ENCODE assay signal across 1 cellular context in the genomic region with DNA sequence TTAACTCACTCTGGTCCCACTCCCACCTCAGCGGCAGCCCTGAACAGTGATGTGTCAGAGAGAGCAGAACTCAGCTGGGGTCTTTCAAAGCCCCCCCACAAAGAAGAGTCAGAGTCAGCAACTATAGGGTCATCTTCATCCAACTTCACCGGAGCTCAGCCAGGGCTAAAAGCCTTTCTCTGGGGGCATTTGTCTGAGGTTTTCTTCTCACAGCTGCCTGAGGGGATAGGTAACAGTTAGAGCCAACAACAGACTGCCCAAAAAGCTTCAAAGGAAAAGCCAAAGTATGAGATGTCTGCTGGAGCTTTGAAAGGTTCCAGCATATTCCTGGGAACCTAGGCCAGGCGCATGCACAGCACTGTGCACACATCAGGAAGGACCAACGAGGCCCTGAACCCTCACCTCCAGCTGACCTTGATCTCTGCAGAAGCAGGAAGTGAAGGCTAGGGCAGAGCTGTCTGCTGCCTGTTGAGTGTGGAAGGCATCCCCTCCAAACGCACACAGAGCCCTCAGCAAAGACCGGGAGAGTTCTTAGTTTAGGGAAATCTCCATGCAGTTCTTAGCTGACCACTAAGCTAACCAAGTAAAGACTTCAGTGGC.
TF ChIP-seq lines count a peak whose summit lies in the region.

No MANE protein-coding gene starts in this region.

TF ChIP-seq in K562, 482 proteins besides CTCF, POLR2A, EP300 and RAD21 (continued from another document):
- TF ChIP-seq, protein P1, sequence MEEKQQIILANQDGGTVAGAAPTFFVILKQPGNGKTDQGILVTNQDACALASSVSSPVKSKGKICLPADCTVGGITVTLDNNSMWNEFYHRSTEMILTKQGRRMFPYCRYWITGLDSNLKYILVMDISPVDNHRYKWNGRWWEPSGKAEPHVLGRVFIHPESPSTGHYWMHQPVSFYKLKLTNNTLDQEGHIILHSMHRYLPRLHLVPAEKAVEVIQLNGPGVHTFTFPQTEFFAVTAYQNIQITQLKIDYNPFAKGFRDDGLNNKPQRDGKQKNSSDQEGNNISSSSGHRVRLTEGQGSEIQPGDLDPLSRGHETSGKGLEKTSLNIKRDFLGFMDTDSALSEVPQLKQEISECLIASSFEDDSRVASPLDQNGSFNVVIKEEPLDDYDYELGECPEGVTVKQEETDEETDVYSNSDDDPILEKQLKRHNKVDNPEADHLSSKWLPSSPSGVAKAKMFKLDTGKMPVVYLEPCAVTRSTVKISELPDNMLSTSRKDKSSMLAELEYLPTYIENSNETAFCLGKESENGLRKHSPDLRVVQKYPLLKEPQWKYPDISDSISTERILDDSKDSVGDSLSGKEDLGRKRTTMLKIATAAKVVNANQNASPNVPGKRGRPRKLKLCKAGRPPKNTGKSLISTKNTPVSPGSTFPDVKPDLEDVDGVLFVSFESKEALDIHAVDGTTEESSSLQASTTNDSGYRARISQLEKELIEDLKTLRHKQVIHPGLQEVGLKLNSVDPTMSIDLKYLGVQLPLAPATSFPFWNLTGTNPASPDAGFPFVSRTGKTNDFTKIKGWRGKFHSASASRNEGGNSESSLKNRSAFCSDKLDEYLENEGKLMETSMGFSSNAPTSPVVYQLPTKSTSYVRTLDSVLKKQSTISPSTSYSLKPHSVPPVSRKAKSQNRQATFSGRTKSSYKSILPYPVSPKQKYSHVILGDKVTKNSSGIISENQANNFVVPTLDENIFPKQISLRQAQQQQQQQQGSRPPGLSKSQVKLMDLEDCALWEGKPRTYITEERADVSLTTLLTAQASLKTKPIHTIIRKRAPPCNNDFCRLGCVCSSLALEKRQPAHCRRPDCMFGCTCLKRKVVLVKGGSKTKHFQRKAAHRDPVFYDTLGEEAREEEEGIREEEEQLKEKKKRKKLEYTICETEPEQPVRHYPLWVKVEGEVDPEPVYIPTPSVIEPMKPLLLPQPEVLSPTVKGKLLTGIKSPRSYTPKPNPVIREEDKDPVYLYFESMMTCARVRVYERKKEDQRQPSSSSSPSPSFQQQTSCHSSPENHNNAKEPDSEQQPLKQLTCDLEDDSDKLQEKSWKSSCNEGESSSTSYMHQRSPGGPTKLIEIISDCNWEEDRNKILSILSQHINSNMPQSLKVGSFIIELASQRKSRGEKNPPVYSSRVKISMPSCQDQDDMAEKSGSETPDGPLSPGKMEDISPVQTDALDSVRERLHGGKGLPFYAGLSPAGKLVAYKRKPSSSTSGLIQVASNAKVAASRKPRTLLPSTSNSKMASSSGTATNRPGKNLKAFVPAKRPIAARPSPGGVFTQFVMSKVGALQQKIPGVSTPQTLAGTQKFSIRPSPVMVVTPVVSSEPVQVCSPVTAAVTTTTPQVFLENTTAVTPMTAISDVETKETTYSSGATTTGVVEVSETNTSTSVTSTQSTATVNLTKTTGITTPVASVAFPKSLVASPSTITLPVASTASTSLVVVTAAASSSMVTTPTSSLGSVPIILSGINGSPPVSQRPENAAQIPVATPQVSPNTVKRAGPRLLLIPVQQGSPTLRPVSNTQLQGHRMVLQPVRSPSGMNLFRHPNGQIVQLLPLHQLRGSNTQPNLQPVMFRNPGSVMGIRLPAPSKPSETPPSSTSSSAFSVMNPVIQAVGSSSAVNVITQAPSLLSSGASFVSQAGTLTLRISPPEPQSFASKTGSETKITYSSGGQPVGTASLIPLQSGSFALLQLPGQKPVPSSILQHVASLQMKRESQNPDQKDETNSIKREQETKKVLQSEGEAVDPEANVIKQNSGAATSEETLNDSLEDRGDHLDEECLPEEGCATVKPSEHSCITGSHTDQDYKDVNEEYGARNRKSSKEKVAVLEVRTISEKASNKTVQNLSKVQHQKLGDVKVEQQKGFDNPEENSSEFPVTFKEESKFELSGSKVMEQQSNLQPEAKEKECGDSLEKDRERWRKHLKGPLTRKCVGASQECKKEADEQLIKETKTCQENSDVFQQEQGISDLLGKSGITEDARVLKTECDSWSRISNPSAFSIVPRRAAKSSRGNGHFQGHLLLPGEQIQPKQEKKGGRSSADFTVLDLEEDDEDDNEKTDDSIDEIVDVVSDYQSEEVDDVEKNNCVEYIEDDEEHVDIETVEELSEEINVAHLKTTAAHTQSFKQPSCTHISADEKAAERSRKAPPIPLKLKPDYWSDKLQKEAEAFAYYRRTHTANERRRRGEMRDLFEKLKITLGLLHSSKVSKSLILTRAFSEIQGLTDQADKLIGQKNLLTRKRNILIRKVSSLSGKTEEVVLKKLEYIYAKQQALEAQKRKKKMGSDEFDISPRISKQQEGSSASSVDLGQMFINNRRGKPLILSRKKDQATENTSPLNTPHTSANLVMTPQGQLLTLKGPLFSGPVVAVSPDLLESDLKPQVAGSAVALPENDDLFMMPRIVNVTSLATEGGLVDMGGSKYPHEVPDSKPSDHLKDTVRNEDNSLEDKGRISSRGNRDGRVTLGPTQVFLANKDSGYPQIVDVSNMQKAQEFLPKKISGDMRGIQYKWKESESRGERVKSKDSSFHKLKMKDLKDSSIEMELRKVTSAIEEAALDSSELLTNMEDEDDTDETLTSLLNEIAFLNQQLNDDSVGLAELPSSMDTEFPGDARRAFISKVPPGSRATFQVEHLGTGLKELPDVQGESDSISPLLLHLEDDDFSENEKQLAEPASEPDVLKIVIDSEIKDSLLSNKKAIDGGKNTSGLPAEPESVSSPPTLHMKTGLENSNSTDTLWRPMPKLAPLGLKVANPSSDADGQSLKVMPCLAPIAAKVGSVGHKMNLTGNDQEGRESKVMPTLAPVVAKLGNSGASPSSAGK (IDR thresholded peaks at IDR 0.05): no peak
- TF ChIP-seq, protein P2, sequence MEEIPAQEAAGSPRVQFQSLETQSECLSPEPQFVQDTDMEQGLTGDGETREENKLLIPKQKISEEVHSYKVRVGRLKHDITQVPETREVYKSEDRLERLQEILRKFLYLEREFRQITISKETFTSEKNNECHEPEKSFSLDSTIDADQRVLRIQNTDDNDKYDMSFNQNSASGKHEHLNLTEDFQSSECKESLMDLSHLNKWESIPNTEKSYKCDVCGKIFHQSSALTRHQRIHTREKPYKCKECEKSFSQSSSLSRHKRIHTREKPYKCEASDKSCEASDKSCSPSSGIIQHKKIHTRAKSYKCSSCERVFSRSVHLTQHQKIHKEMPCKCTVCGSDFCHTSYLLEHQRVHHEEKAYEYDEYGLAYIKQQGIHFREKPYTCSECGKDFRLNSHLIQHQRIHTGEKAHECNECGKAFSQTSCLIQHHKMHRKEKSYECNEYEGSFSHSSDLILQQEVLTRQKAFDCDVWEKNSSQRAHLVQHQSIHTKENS (CRISPR knock-in tag; IDR thresholded peaks at IDR 0.05): no peak
- TF ChIP-seq KLF10 (CRISPR knock-in tag; IDR thresholded peaks at IDR 0.05): no peak
- TF ChIP-seq, protein P3, sequence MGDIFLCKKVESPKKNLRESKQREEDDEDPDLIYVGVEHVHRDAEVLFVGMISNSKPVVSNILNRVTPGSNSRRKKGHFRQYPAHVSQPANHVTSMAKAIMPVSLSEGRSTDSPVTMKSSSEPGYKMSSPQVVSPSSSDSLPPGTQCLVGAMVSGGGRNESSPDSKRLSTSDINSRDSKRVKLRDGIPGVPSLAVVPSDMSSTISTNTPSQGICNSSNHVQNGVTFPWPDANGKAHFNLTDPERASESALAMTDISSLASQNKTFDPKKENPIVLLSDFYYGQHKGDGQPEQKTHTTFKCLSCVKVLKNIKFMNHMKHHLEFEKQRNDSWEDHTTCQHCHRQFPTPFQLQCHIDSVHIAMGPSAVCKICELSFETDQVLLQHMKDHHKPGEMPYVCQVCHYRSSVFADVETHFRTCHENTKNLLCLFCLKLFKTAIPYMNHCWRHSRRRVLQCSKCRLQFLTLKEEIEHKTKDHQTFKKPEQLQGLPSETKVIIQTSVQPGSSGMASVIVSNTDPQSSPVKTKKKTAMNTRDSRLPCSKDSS (IDR thresholded peaks at IDR 0.05; ENCODE audit: low read depth, partially characterized antibody): peak; percentile 48
- TF ChIP-seq SIRT6 (IDR thresholded peaks at IDR 0.05; ENCODE audit: low read depth, low read length): no peak
- TF ChIP-seq, protein P4, sequence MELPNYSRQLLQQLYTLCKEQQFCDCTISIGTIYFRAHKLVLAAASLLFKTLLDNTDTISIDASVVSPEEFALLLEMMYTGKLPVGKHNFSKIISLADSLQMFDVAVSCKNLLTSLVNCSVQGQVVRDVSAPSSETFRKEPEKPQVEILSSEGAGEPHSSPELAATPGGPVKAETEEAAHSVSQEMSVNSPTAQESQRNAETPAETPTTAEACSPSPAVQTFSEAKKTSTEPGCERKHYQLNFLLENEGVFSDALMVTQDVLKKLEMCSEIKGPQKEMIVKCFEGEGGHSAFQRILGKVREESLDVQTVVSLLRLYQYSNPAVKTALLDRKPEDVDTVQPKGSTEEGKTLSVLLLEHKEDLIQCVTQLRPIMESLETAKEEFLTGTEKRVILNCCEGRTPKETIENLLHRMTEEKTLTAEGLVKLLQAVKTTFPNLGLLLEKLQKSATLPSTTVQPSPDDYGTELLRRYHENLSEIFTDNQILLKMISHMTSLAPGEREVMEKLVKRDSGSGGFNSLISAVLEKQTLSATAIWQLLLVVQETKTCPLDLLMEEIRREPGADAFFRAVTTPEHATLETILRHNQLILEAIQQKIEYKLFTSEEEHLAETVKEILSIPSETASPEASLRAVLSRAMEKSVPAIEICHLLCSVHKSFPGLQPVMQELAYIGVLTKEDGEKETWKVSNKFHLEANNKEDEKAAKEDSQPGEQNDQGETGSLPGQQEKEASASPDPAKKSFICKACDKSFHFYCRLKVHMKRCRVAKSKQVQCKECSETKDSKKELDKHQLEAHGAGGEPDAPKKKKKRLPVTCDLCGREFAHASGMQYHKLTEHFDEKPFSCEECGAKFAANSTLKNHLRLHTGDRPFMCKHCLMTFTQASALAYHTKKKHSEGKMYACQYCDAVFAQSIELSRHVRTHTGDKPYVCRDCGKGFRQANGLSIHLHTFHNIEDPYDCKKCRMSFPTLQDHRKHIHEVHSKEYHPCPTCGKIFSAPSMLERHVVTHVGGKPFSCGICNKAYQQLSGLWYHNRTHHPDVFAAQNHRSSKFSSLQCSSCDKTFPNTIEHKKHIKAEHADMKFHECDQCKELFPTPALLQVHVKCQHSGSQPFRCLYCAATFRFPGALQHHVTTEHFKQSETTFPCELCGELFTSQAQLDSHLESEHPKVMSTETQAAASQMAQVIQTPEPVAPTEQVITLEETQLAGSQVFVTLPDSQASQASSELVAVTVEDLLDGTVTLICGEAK (IDR thresholded peaks at IDR 0.05): no peak
- TF ChIP-seq, protein P4 (CRISPR knock-in tag; IDR thresholded peaks at IDR 0.05): peak; percentile 52; the same call in 1 of the 2 replicates
- TF ChIP-seq POU5F1 (IDR thresholded peaks at IDR 0.05; ENCODE audit: borderline replicate concordance, low read depth, low read length, partially characterized antibody): no peak
- no peak for TF ChIP-seq TAL1 (IDR thresholded peaks at IDR 0.05)
- TF ChIP-seq PHB2 (IDR thresholded peaks at IDR 0.05; ENCODE audit: low read depth): no peak
- no peak for TF ChIP-seq RHOXF2B (CRISPR knock-in tag; conservative IDR thresholded peaks at IDR 0.05)
- no peak for TF ChIP-seq ZNF143 (CRISPR knock-in tag; IDR thresholded peaks at IDR 0.05)
- TF ChIP-seq TEAD2 (tag; IDR thresholded peaks at IDR 0.05): no peak
- no peak for TF ChIP-seq BRF1 (IDR thresholded peaks at IDR 0.05; ENCODE audit: borderline replicate concordance, extremely low read depth, insufficient read length)
- TF ChIP-seq JUND (IDR thresholded peaks at IDR 0.05; ENCODE audit: borderline replicate concordance, low read depth, low read length): no peak
- TF ChIP-seq JUND (tag; IDR thresholded peaks at IDR 0.05; ENCODE audit: borderline replicate concordance, low read depth, low read length): no peak
- TF ChIP-seq ARNT (IDR thresholded peaks at IDR 0.05): no peak
- TF ChIP-seq, protein P5, sequence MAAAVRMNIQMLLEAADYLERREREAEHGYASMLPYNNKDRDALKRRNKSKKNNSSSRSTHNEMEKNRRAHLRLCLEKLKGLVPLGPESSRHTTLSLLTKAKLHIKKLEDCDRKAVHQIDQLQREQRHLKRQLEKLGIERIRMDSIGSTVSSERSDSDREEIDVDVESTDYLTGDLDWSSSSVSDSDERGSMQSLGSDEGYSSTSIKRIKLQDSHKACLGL (CRISPR knock-in tag; IDR thresholded peaks at IDR 0.05; ENCODE audit: borderline replicate concordance, poor library complexity, severe bottlenecking): no peak
- TF ChIP-seq FOXK2 (conservative IDR thresholded peaks at IDR 0.05 in 1 of 2, IDR thresholded peaks at IDR 0.05 in 1 of 2; ENCODE audit: low read depth in 2 of 2): no peak
- no peak for TF ChIP-seq TBL1XR1 (IDR thresholded peaks at IDR 0.05; ENCODE audit: low read length in 2 of 2)
